12 cellular contexts compared by ENCODE assay signal in the genomic region with DNA sequence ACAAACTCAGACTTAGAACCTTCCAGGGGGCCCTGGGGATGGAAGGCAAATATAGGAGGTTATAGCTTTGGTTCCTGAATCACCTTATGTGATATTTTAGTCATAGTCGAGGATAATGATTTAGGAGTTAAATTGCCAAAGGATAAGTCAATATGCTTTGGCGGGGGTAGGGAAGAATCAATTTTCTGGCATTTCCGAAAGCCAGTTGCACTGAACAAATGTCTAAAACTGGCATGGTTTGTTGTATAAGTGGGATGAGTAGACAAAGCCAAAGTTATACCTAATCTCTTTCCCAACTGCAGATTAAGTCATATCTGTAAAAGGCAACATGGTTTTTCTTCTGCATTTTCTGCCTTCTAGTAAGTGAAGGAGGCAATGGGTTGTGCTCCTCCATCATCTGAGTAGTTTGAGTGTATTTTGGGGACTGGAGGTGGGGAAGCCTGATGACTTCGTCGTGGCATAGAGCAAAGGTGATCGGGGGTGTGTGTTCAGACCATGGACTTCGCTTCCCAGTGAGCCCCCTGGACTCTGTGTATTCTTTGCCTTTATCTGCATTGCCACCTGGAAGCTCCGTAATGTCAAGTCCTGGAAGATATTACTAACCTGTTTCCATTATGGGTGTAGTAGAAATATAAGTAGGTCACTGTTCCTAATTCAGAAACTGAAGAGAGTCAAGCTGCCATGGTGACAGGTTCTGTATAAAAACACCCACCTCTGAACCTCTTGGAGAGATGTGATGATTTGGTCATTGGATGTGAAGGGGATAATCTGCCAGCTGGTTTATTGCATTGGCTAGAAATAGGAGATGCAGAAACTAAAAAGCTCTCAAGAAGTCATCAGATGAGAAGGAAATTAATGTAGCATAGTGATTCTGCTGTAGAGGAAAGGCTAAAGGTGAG. TPM values are rescaled to one million over a fixed set of nuclear protein-coding genes. Genes with fewer than 3 reads are reported as not detected.
DNase-seq lines count a peak whose midpoint lies in the region; ATAC-seq and TF ChIP-seq lines count a peak whose summit lies in the region.
"Had no signal": no experiment of that assay in that cellular context is flagged by ENCODE, and none has a peak within 500 bp of the region (broad histone marks: within the 10 kb centered on the region; RNA-seq: fewer than 3 reads in every experiment).

No MANE protein-coding gene starts in this region.

- peak overlapping the region; percentile 56 to 93 for H3K27ac ChIP-seq in lung (ENCODE audit: low read depth in 1 of 2, low read length in 1 of 2)

- H3K27me3 Mint-ChIP-seq in activated naive CD8-positive, alpha-beta T cell treated with anti-CD3 and anti-CD28 coated beads, Interleukin-2, amount 50 U/mL, for 24 hours: peaks cover 2% of the 10 kb centered on the region
- H3K27me3 Mint-ChIP-seq in activated naive CD8-positive, alpha-beta T cell treated with anti-CD3 and anti-CD28 coated beads for 36 hours: peaks cover 13% of the 10 kb centered on the region
- H3K27me3 Mint-ChIP-seq in activated T-helper 2 cell treated with anti-CD3 and anti-CD28 coated beads, Interferon-gamma antibody, Interleukin-2, Interleukin-4, amounts not matched to agents 10 μg/mL and 5 μg/mL and 100 μg/mL, durations not matched to agents 14 hours and 24 hours and 36 hours (ENCODE audit: low read depth): peaks cover 33% of the 10 kb centered on the region
- H3K27me3 Mint-ChIP-seq in type B pancreatic cell (no peaks in the 10 kb centered on the region), glutamatergic neuron (ENCODE audit: unreplicated experiment) (no peaks in the 10 kb centered on the region)

- no peak overlapping the region for H3K4me3 Mint-ChIP-seq in activated naive CD8-positive, alpha-beta T cell treated with anti-CD3 and anti-CD28 coated beads, Interleukin-2, amount 50 U/mL, for 24 hours
- H3K4me3 Mint-ChIP-seq in activated naive CD8-positive, alpha-beta T cell treated with anti-CD3 and anti-CD28 coated beads for 36 hours: no peak overlapping the region
- H3K4me3 Mint-ChIP-seq in activated T-helper 2 cell treated with anti-CD3 and anti-CD28 coated beads, Interferon-gamma antibody, Interleukin-2, Interleukin-4, amounts not matched to agents 10 μg/mL and 5 μg/mL and 100 μg/mL, durations not matched to agents 14 hours and 24 hours and 36 hours (ENCODE audit: low read depth): no peak overlapping the region
- H3K4me3 Mint-ChIP-seq in type B pancreatic cell (peak overlapping the region; percentile 7), glutamatergic neuron (ENCODE audit: unreplicated experiment) (no peak overlapping the region)
- H3K4me3 Mint-ChIP-seq: activated T-cell treated with anti-CD3 and anti-CD28 coated beads, Interleukin-2, amount 50 U/mL, for 24 hours had no signal

- no peak overlapping the region for H3K4me3 ChIP-seq in lung
- H3K4me3 ChIP-seq: mucosa of descending colon had no signal

- no peak overlapping the region for H3K27ac Mint-ChIP-seq in activated naive CD8-positive, alpha-beta T cell treated with anti-CD3 and anti-CD28 coated beads, Interleukin-2, amount 50 U/mL, for 24 hours
- no peak overlapping the region for H3K27ac Mint-ChIP-seq in activated naive CD8-positive, alpha-beta T cell treated with anti-CD3 and anti-CD28 coated beads for 36 hours
- H3K27ac Mint-ChIP-seq in activated T-helper 2 cell treated with anti-CD3 and anti-CD28 coated beads, Interferon-gamma antibody, Interleukin-2, Interleukin-4, amounts not matched to agents 10 μg/mL and 5 μg/mL and 100 μg/mL, durations not matched to agents 14 hours and 24 hours and 36 hours: peak overlapping the region; percentile 17
- H3K27ac Mint-ChIP-seq in type B pancreatic cell: peak overlapping the region; percentile 81
- H3K27ac Mint-ChIP-seq in glutamatergic neuron (ENCODE audit: unreplicated experiment): no peak overlapping the region
- H3K27ac Mint-ChIP-seq: activated T-cell treated with anti-CD3 and anti-CD28 coated beads, Interleukin-2, amount 50 U/mL, for 24 hours had no signal

- H3K4me1 ChIP-seq in lung (ENCODE audit: control insufficient read depth in 2 of 2, insufficient read depth in 2 of 2, low read length in 2 of 2): peaks cover 23 to 69% of the 10 kb centered on the region in 2 donors

- no peaks in the 10 kb centered on the region for H3K9me3 Mint-ChIP-seq in activated naive CD8-positive, alpha-beta T cell treated with anti-CD3 and anti-CD28 coated beads, Interleukin-2, amount 50 U/mL, for 24 hours
- peaks cover 2% of the 10 kb centered on the region for H3K9me3 Mint-ChIP-seq in activated naive CD8-positive, alpha-beta T cell treated with anti-CD3 and anti-CD28 coated beads for 36 hours
- no peaks in the 10 kb centered on the region for H3K9me3 Mint-ChIP-seq in activated T-helper 2 cell treated with anti-CD3 and anti-CD28 coated beads, Interferon-gamma antibody, Interleukin-2, Interleukin-4, amounts not matched to agents 10 μg/mL and 5 μg/mL and 100 μg/mL, durations not matched to agents 14 hours and 24 hours and 36 hours
- peaks cover 14% of the 10 kb centered on the region for H3K9me3 Mint-ChIP-seq in type B pancreatic cell
- H3K9me3 Mint-ChIP-seq in glutamatergic neuron (ENCODE audit: unreplicated experiment): peaks cover 2% of the 10 kb centered on the region
- H3K9me3 Mint-ChIP-seq: activated T-cell treated with anti-CD3 and anti-CD28 coated beads, Interleukin-2, amount 50 U/mL, for 24 hours had no signal

- intact Hi-C loops in activated T-helper 2 cell treated with anti-CD3 and anti-CD28 coated beads, Interferon-gamma antibody, Interleukin-2, Interleukin-4, amounts not matched to agents 10 μg/mL and 5 μg/mL and 100 μg/mL, durations not matched to agents 14 hours and 24 hours and 36 hours (cut with micrococcal nuclease): no loop called here

- peak; percentile 63 for ATAC-seq in activated naive CD8-positive, alpha-beta T cell treated with anti-CD3 and anti-CD28 coated beads, Interleukin-2, amount 50 U/mL, for 24 hours
- ATAC-seq in lung (ENCODE audit: insufficient read depth, low FRiP score): no peak

- peaks cover 27% of the 10 kb centered on the region for H3K4me1 Mint-ChIP-seq in activated naive CD8-positive, alpha-beta T cell treated with anti-CD3 and anti-CD28 coated beads, Interleukin-2, amount 50 U/mL, for 24 hours
- peaks cover 18% of the 10 kb centered on the region for H3K4me1 Mint-ChIP-seq in activated naive CD8-positive, alpha-beta T cell treated with anti-CD3 and anti-CD28 coated beads for 36 hours
- H3K4me1 Mint-ChIP-seq in activated T-helper 2 cell treated with anti-CD3 and anti-CD28 coated beads, Interferon-gamma antibody, Interleukin-2, Interleukin-4, amounts not matched to agents 10 μg/mL and 5 μg/mL and 100 μg/mL, durations not matched to agents 14 hours and 24 hours and 36 hours (ENCODE audit: low read depth): peaks cover 24% of the 10 kb centered on the region
- H3K4me1 Mint-ChIP-seq in type B pancreatic cell (ENCODE audit: unreplicated experiment): peaks cover 20% of the 10 kb centered on the region
- peaks cover 14% of the 10 kb centered on the region for H3K4me1 Mint-ChIP-seq in glutamatergic neuron (ENCODE audit: low read depth, unreplicated experiment)

- DNase-seq in activated naive CD8-positive, alpha-beta T cell treated with anti-CD3 and anti-CD28 coated beads, Interleukin-2, amount 50 U/mL, for 24 hours: no peak
- no peak for DNase-seq in activated naive CD8-positive, alpha-beta T cell treated with anti-CD3 and anti-CD28 coated beads for 36 hours
- no peak for DNase-seq in activated T-helper 2 cell treated with anti-CD3 and anti-CD28 coated beads, Interferon-gamma antibody, Interleukin-2, Interleukin-4, amounts not matched to agents 10 μg/mL and 5 μg/mL and 100 μg/mL, durations not matched to agents 14 hours and 24 hours and 36 hours (ENCODE audit: low spot score)
- no peak for DNase-seq in lung (ENCODE audit: low spot score)
- DNase-seq in type B pancreatic cell (ENCODE audit: extremely low spot score, unreplicated experiment): no peak
- no peak for DNase-seq in C1 segment of cervical spinal cord (lab: John Stamatoyannopoulos, UW)
- no peak for DNase-seq in T1000 (lab: John Stamatoyannopoulos, UW)
- DNase-seq in glutamatergic neuron: no peak
- DNase-seq: activated T-cell treated with anti-CD3 and anti-CD28 coated beads, Interleukin-2, amount 50 U/mL, for 24 hours; mucosa of descending colon; NK-92 treated with Interleukin-12 subunit alpha and Interleukin-12 subunit beta, amount 100 ng/mL, for 24 hours; stimulated activated CD4-positive, alpha-beta T cell treated with anti-CD3 and anti-CD28 coated beads, Interleukin-15, amount 100 ng/mL, for 24 hours had no signal

- no peaks in the 10 kb centered on the region for H3K9me3 ChIP-seq in lung (ENCODE audit: control insufficient read depth in 2 of 2, insufficient read depth in 1 of 2, low read length in 1 of 2)
- H3K9me3 ChIP-seq: mucosa of descending colon had no signal

- TF ChIP-seq CTCF in lung (IDR thresholded peaks at IDR 0.05; ENCODE audit: control extremely low read depth, extremely low read depth) (no peak), type B pancreatic cell (conservative IDR thresholded peaks at IDR 0.05) (no peak), glutamatergic neuron (IDR thresholded peaks at IDR 0.05; ENCODE audit: partially characterized antibody, unreplicated experiment) (no peak)

- WGBS in lung, 2 donors: 94 to 95% methylated on average over 8 of the region's 8 CpGs

- H3K36me3 Mint-ChIP-seq in activated naive CD8-positive, alpha-beta T cell treated with anti-CD3 and anti-CD28 coated beads, Interleukin-2, amount 50 U/mL, for 24 hours (ENCODE audit: low read depth): peaks cover 6% of the 10 kb centered on the region
- H3K36me3 Mint-ChIP-seq in activated naive CD8-positive, alpha-beta T cell treated with anti-CD3 and anti-CD28 coated beads for 36 hours: peaks cover 6% of the 10 kb centered on the region
- no peaks in the 10 kb centered on the region for H3K36me3 Mint-ChIP-seq in activated T-helper 2 cell treated with anti-CD3 and anti-CD28 coated beads, Interferon-gamma antibody, Interleukin-2, Interleukin-4, amounts not matched to agents 10 μg/mL and 5 μg/mL and 100 μg/mL, durations not matched to agents 14 hours and 24 hours and 36 hours (ENCODE audit: low read depth)
- H3K36me3 Mint-ChIP-seq in type B pancreatic cell (peaks cover 43% of the 10 kb centered on the region), glutamatergic neuron (ENCODE audit: unreplicated experiment) (no peaks in the 10 kb centered on the region)

- H3K36me3 ChIP-seq in lung (ENCODE audit: control insufficient read depth in 2 of 2, insufficient read depth in 2 of 2, low read length in 2 of 2): no peaks in the 10 kb centered on the region

- no peaks in the 10 kb centered on the region for H3K27me3 ChIP-seq in lung (ENCODE audit: control insufficient read depth, insufficient read depth)

RNA-seq across cellular contexts. Expression of a gene that starts 24.5 kb away (rescaled TPM):
- total RNA-seq in activated naive CD8-positive, alpha-beta T cell treated with anti-CD3 and anti-CD28 coated beads for 36 hours: 10 to 100 TPM; 22.2 to 22.5 TPM
- total RNA-seq in activated T-helper 2 cell treated with anti-CD3 and anti-CD28 coated beads, Interferon-gamma antibody, Interleukin-2, Interleukin-4, amounts not matched to agents 10 μg/mL and 5 μg/mL and 100 μg/mL, durations not matched to agents 14 hours and 24 hours and 36 hours: 73.3 and 74.1 TPM in 2 replicates
- total RNA-seq in lung (100 to 1,000 TPM in 1 of 2 donors, 10 to 100 TPM in 1; 95.1 to 150 TPM), type B pancreatic cell (ENCODE audit: low replicate concordance) (68.3 and 118 TPM in 2 replicates), glutamatergic neuron (ENCODE audit: unreplicated experiment) (43.0 TPM)
- 10 to 100 TPM; 13.6 to 31.2 TPM for polyA plus RNA-seq in lung

Comparison
In these comparisons a context has a peak if more than half of its experiments do, and no peak if none do; other contexts are left out.
1. H3K27ac Mint-ChIP-seq: peak in activated T-helper 2 cell treated with anti-CD3 and anti-CD28 coated beads, Interferon-gamma antibody, Interleukin-2, Interleukin-4, amounts not matched to agents 10 μg/mL and 5 μg/mL and 100 μg/mL, durations not matched to agents 14 hours and 24 hours and 36 hours (single experiment) and type B pancreatic cell (single experiment); none in activated naive CD8-positive, alpha-beta T cell treated with anti-CD3 and anti-CD28 coated beads, Interleukin-2, amount 50 U/mL, for 24 hours (single experiment), activated naive CD8-positive, alpha-beta T cell treated with anti-CD3 and anti-CD28 coated beads for 36 hours (single experiment) and glutamatergic neuron (single experiment).